ENCODE assay signal across 1 cellular context in genomic region chrX:47193475-47194241, GRCh38.
A peak's percentile ranks its signal among the peaks of the same experiment; 100 is the strongest.
TF ChIP-seq lines count a peak whose summit lies in the region.

UBA1 (plus strand) TSS chrX:47193829; CDS start chrX:47198803, 4,974 bp downstream.

TF ChIP-seq in SK-N-SH, 30 proteins besides CTCF, POLR2A, EP300 and RAD21 (continued from another document):
- TF ChIP-seq IRF3 (IDR thresholded peaks at IDR 0.05; ENCODE audit: low read depth, low read length) (no peak), POLR2AphosphoS5 (IDR thresholded peaks at IDR 0.05; ENCODE audit: low read depth, low read length) (peak; percentile 95), SMC3 (IDR thresholded peaks at IDR 0.05; ENCODE audit: low read depth, low read length) (peak; percentile 95), RFX5 (IDR thresholded peaks at IDR 0.05; ENCODE audit: low read length) (peak; percentile 35; the same call in 1 of the 2 replicates), TEAD4 (IDR thresholded peaks at IDR 0.05; ENCODE audit: borderline replicate concordance, insufficient read depth) (0 out of 2 replicates have a peak, but pooled peaks have one; percentile 5), MEF2A (IDR thresholded peaks at IDR 0.05; ENCODE audit: borderline replicate concordance, low read depth) (no peak)
